In genomic region chr3:35815796-35816195, GRCh38 we compare ENCODE assay signal across 3 cellular contexts.
DNase-seq lines count a peak whose midpoint lies in the region; ATAC-seq, FAIRE-seq and TF ChIP-seq lines count a peak whose summit lies in the region.
"Not testable (repeated sequence)": the region's sequence is repeated elsewhere in the genome, so short reads cannot be mapped to it uniquely, and the experiment has no call there.

No MANE protein-coding gene starts in this region.

- not testable (repeated sequence) for H3K4me2 ChIP-seq in K562 (ENCODE audit: insufficient read depth, low read length); H1 (ENCODE audit: insufficient read depth in 1 of 2, low read depth in 2 of 2, low read length in 2 of 2)

- in situ Hi-C loops in K562 (cut with MboI): not testable (repeated sequence)

- not testable (repeated sequence) for H3K9me3 ChIP-seq in HEK293 (ENCODE audit: control insufficient read depth, insufficient read depth, low read depth, low read length); K562 (replicated peaks; ENCODE audit: control insufficient read depth, insufficient read depth, low read depth, low read length); H1 (ENCODE audit: insufficient read depth in 2 of 2, low read depth in 1 of 2, low read length in 1 of 2)

- not testable (repeated sequence) for H3K4me1 ChIP-seq in HEK293 (ENCODE audit: control insufficient read depth, insufficient read depth, low read length); K562 (replicated peaks in 1 of 2; ENCODE audit: control insufficient read depth in 2 of 2, insufficient read depth in 2 of 2, low read length in 2 of 2); H1 (replicated peaks in 1 of 4; ENCODE audit: control insufficient read depth in 3 of 4, insufficient read depth in 4 of 4, low read length in 3 of 4)

- TF ChIP-seq EP300 in K562 (IDR thresholded peaks at IDR 0.05; ENCODE audit: low read length); H1 (IDR thresholded peaks at IDR 0.05; ENCODE audit: borderline replicate concordance in 1 of 2, low read depth in 2 of 2, low read length in 2 of 2): not testable (repeated sequence)

- H3K9ac ChIP-seq in K562 (ENCODE audit: insufficient read depth in 1 of 2, low read depth in 2 of 2, low read length in 2 of 2); H1 (replicated peaks in 1 of 4; ENCODE audit: extremely low read depth in 1 of 4, low read depth in 3 of 4, low read length in 3 of 4): not testable (repeated sequence)

- H3K56ac ChIP-seq in H1 (replicated peaks; ENCODE audit: insufficient read length, low read depth, low read length): not testable (repeated sequence)

- not testable (repeated sequence) for H2BK15ac ChIP-seq in H1 (ENCODE audit: low read length)

- H2BK20ac ChIP-seq in H1 (ENCODE audit: low read length): not testable (repeated sequence)

- DNase-seq in K562 (ENCODE audit: extremely low read depth in 1 of 4, low spot score in 3 of 4); H1 (ENCODE audit: low read depth in 1 of 2, low spot score in 2 of 2): not testable (repeated sequence)

- H2BK5ac ChIP-seq in H1 (ENCODE audit: low read depth, low read length): not testable (repeated sequence)

- H3K79me2 ChIP-seq in K562 (ENCODE audit: control insufficient read depth, insufficient read depth, low read length); H1 (ENCODE audit: control insufficient read depth in 1 of 2, insufficient read depth in 2 of 2, low read length in 2 of 2): not testable (repeated sequence)

- H2AFZ ChIP-seq in K562 (ENCODE audit: low read depth, low read length); H1 (ENCODE audit: low read length): not testable (repeated sequence)

- H3K27ac ChIP-seq in HEK293 (ENCODE audit: extremely low read depth, low read depth, low read length); K562 (ENCODE audit: extremely low read depth, low read depth, low read length); H1 (ENCODE audit: low read depth, low read length): not testable (repeated sequence)

- not testable (repeated sequence) for H2BK12ac ChIP-seq in H1 (ENCODE audit: low read depth, low read length)

- CTCF ChIA-PET in HEK293 (lab: Yijun Ruan, JAX) (interaction anchor here (0.6 kb wide), 1 partner anchor 1345 kb away, joined by 3 read pairs; no protein-coding TSS in a partner anchor), H1 (lab: Charles Lee; ENCODE audit: partially characterized antibody) (interaction anchor here (0.6 kb wide), 1 partner anchor 57 kb away, joined by 3 read pairs; no protein-coding TSS in a partner anchor)
- CTCF ChIA-PET in K562 (lab: Yijun Ruan, JAX; ENCODE audit: low intra/inter-chr PET ratio): not testable (repeated sequence)

- not testable (repeated sequence) for H3K23me2 ChIP-seq in H1 (ENCODE audit: low read depth, low read length)

- not testable (repeated sequence) for H3K9me1 ChIP-seq in K562 (ENCODE audit: control insufficient read depth, insufficient read depth, low read length)

- TF ChIP-seq CTCF in HEK293 (tag by site-specific recombination; IDR thresholded peaks at IDR 0.05); K562 (IDR thresholded peaks at IDR 0.05 in 2 of 3, conservative IDR thresholded peaks at IDR 0.05 in 1 of 3; ENCODE audit: insufficient read depth in 2 of 3, low read depth in 1 of 3, low read length in 3 of 3); H1 (IDR thresholded peaks at IDR 0.05; ENCODE audit: control extremely low read depth in 1 of 3, insufficient read depth in 1 of 3, low read depth in 1 of 3, low read length in 3 of 3): not testable (repeated sequence)

- not testable (repeated sequence) for FAIRE-seq in K562 (lab: Jason Lieb, UNC); H1 (lab: Jason Lieb, UNC)

- POLR2A ChIA-PET in HEK293 (lab: Yijun Ruan, JAX); K562 (lab: Yijun Ruan, JAX); H1 (lab: Charles Lee; ENCODE audit: partially characterized antibody): not testable (repeated sequence)

- intact Hi-C loops in K562 (cut with micrococcal nuclease): not testable (repeated sequence)

- TF ChIP-seq RAD21 in K562 (CRISPR knock-in tag; conservative IDR thresholded peaks at IDR 0.05 in 1 of 2, IDR thresholded peaks at IDR 0.05 in 1 of 2); H1 (IDR thresholded peaks at IDR 0.05 in 1 of 2, conservative IDR thresholded peaks at IDR 0.05 in 1 of 2; ENCODE audit: low read depth in 2 of 2, low read length in 2 of 2): not testable (repeated sequence)

- TF ChIP-seq POLR2A in K562 (conservative IDR thresholded peaks at IDR 0.05); H1 (IDR thresholded peaks at IDR 0.05; ENCODE audit: control extremely low read depth in 1 of 2, low read depth in 2 of 2, low read length in 2 of 2): not testable (repeated sequence)

- not testable (repeated sequence) for H3K4me3 ChIP-seq in HEK293 (ENCODE audit: low read depth, low read length); K562; H1 (ENCODE audit: extremely low read depth in 1 of 4, insufficient read depth in 2 of 4, low read depth in 3 of 4, low read length in 4 of 4)

- H2BK120ac ChIP-seq in H1 (replicated peaks; ENCODE audit: low read depth, low read length): not testable (repeated sequence)

- H4K5ac ChIP-seq in H1 (ENCODE audit: insufficient read length, low read depth, low read length): not testable (repeated sequence)

- not testable (repeated sequence) for H3K18ac ChIP-seq in H1 (ENCODE audit: extremely low read depth, low read length)

- H3K4ac ChIP-seq in H1 (replicated peaks; ENCODE audit: insufficient read length, low read depth, low read length): not testable (repeated sequence)

- H4K20me1 ChIP-seq in K562 (replicated peaks; ENCODE audit: control insufficient read depth, insufficient read depth, low read length); H1 (replicated peaks in 1 of 2; ENCODE audit: control insufficient read depth in 1 of 2, insufficient read depth in 2 of 2, low read length in 2 of 2): not testable (repeated sequence)

- not testable (repeated sequence) for H4K8ac ChIP-seq in H1 (ENCODE audit: extremely low read depth, insufficient read depth, low read length)

- not testable (repeated sequence) for H3K14ac ChIP-seq in H1 (ENCODE audit: insufficient read length)

- not testable (repeated sequence) for H3K36me3 ChIP-seq in HEK293 (ENCODE audit: control insufficient read depth in 2 of 2, insufficient read depth in 1 of 2, low read length in 2 of 2); K562 (ENCODE audit: control insufficient read depth, insufficient read depth, low read length); H1 (ENCODE audit: control insufficient read depth in 2 of 4, insufficient read depth in 4 of 4, low read length in 3 of 4)

- H4K91ac ChIP-seq in H1 (replicated peaks; ENCODE audit: insufficient read length, low read length): not testable (repeated sequence)

- H3K27me3 ChIP-seq in K562 (ENCODE audit: control insufficient read depth in 2 of 2, insufficient read depth in 2 of 2, low read length in 2 of 2); H1 (replicated peaks in 1 of 4; ENCODE audit: control insufficient read depth in 3 of 4, extremely low read depth in 1 of 4, insufficient read depth in 3 of 4, low read length in 3 of 4): not testable (repeated sequence)

- BruUV-seq in K562 (replicated peaks; lab: Mats Ljungman, UMichigan): not testable (repeated sequence)

- ATAC-seq in K562: not testable (repeated sequence)

- H2AK5ac ChIP-seq in H1 (ENCODE audit: low read depth, low read length): not testable (repeated sequence)

- H3K23ac ChIP-seq in H1 (ENCODE audit: insufficient read length): not testable (repeated sequence)

- not testable (repeated sequence) for H3K79me1 ChIP-seq in H1 (ENCODE audit: low read depth, low read length)

TF ChIP-seq in HEK293, 187 proteins besides CTCF, POLR2A, EP300 and RAD21:
- peak; percentile 57 for TF ChIP-seq ZNF146 (tag by site-specific recombination; IDR thresholded peaks at IDR 0.05)

TF ChIP-seq in K562, 482 proteins besides CTCF, POLR2A, EP300 and RAD21:
- peak; percentile 81 for TF ChIP-seq ZNF146 (CRISPR knock-in tag; IDR thresholded peaks at IDR 0.05; ENCODE audit: unreplicated experiment)

TF ChIP-seq in H1, 55 proteins besides CTCF, POLR2A, EP300 and RAD21:
- TF ChIP-seq KDM1A (IDR thresholded peaks at IDR 0.05; ENCODE audit: borderline replicate concordance, low read length): 0 out of 2 replicates have a peak, but pooled peaks have one; percentile 23
